In the genomic region with DNA sequence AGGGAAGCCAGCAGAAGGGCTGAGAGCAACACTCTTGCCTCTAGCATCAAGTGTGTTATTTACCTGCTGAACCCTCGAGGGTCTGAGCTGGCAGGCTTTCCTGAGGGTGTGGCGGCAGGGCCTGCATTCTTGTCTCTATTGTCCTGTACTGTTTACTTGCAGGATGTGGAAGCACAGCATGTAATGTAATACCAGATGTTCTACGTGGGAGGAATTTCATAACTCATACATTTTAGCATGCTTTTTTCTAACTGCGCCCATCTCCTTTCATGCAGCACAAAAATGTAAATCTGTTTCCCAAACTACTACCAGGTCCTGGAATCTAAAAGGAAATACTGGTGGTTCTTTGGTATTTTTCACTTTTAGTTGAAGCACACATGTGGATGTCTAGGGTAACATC, we compare ENCODE assay signal across 10 cellular contexts.
DNase-seq lines count a peak whose midpoint lies in the region; ATAC-seq and TF ChIP-seq lines count a peak whose summit lies in the region.
"Had no signal": no experiment of that assay in that cellular context is flagged by ENCODE, and none has a peak within 500 bp of the region (broad histone marks: within the 10 kb centered on the region; RNA-seq: fewer than 3 reads in every experiment).

No MANE protein-coding gene starts in this region.

- no peaks in the 10 kb centered on the region for H3K9me2 ChIP-seq in hepatocyte (replicated peaks; ENCODE audit: insufficient read depth)

- H2AFZ ChIP-seq in hepatocyte, result no peak overlapping the region

- H3K36me3 Mint-ChIP-seq in CD4-positive, alpha-beta memory T cell, result peaks cover 55 to 61% of the 10 kb centered on the region in 2 donors
- H3K36me3 Mint-ChIP-seq in stimulated activated memory B cell treated with anti-CD40 and anti-IgM and Interleukin-4, amounts not matched to agents 10 μg/mL and 1 μg/mL and 100 μg/mL, for 72 hours, result peaks cover 62% of the 10 kb centered on the region

- H3K9me3 Mint-ChIP-seq in CD4-positive, alpha-beta memory T cell, result no peaks in the 10 kb centered on the region
- no peaks in the 10 kb centered on the region for H3K9me3 Mint-ChIP-seq in stimulated activated memory B cell treated with anti-CD40 and anti-IgM and Interleukin-4, amounts not matched to agents 10 μg/mL and 1 μg/mL and 100 μg/mL, for 72 hours

- H4K20me1 ChIP-seq in hepatocyte (ENCODE audit: insufficient read depth, poor library complexity, severe bottlenecking), result no peaks in the 10 kb centered on the region

- H3K4me1 ChIP-seq in hepatocyte (ENCODE audit: insufficient read depth) (peaks cover 35% of the 10 kb centered on the region), upper lobe of right lung (peaks cover 35% of the 10 kb centered on the region)
- H3K4me1 ChIP-seq in CD4-positive, alpha-beta memory T cell (ENCODE audit: insufficient read depth, low read length), result no peaks in the 10 kb centered on the region

- DNase-seq in NCI-H187 (lab: John Stamatoyannopoulos, UW) (peak; percentile 11 to 18), NCI-H187 treated with DMSO at 0.1 percent for 48 hours (lab: John Stamatoyannopoulos, UW) (no peak), amniotic epithelial cell (ENCODE audit: low read depth) (peak; percentile 91), hepatocyte (ENCODE audit: low spot score) (peak; percentile 45), upper lobe of right lung (peak; percentile 83)
- DNase-seq in CD4-positive, alpha-beta memory T cell, result no peak
- DNase-seq: NCI-H2081 treated with DMSO at 0.1 percent for 48 hours had no signal

- CTCF ChIA-PET in CD4-positive, alpha-beta memory T cell (lab: Charles Lee; ENCODE audit: partially characterized antibody), result interaction anchor here (1.3 to 1.4 kb wide), 2 partner anchors 50 to 151 kb away, joined by 4 to 6 read pairs; no protein-coding TSS in a partner anchor

- no peaks in the 10 kb centered on the region for H3K27me3 Mint-ChIP-seq in CD4-positive, alpha-beta memory T cell
- no peaks in the 10 kb centered on the region for H3K27me3 Mint-ChIP-seq in stimulated activated memory B cell treated with anti-CD40 and anti-IgM and Interleukin-4, amounts not matched to agents 10 μg/mL and 1 μg/mL and 100 μg/mL, for 72 hours
- H3K27me3 Mint-ChIP-seq: activated naive CD8-positive, alpha-beta T cell had no signal

- ATAC-seq in upper lobe of right lung (peak; percentile 86), HG03439 (IDR thresholded peaks at IDR 0.05; ENCODE audit: unreplicated experiment) (no peak)
- ATAC-seq in stimulated activated memory B cell treated with anti-CD40 and anti-IgM and Interleukin-4, amounts not matched to agents 10 μg/mL and 1 μg/mL and 100 μg/mL, for 72 hours, result no peak

- WGBS in hepatocyte (ENCODE audit: low lambda C conversion rate, missing lambda C conversion rate), result 46% methylated on average over 4 of the region's 4 CpGs

- H3K4me1 Mint-ChIP-seq in CD4-positive, alpha-beta memory T cell, result no peaks in the 10 kb centered on the region
- no peaks in the 10 kb centered on the region for H3K4me1 Mint-ChIP-seq in stimulated activated memory B cell treated with anti-CD40 and anti-IgM and Interleukin-4, amounts not matched to agents 10 μg/mL and 1 μg/mL and 100 μg/mL, for 72 hours

- H3K27me3 ChIP-seq in hepatocyte, result no peaks in the 10 kb centered on the region
- H3K27me3 ChIP-seq in upper lobe of right lung, result no peaks in the 10 kb centered on the region
- no peaks in the 10 kb centered on the region for H3K27me3 ChIP-seq in CD4-positive, alpha-beta memory T cell (ENCODE audit: insufficient read depth, low read length)

- H3K4me2 ChIP-seq in hepatocyte, result no peak overlapping the region

- H3K27ac Mint-ChIP-seq in CD4-positive, alpha-beta memory T cell, result peak overlapping the region in 1 of 7 donors; percentile 25
- H3K27ac Mint-ChIP-seq in stimulated activated memory B cell treated with anti-CD40 and anti-IgM and Interleukin-4, amounts not matched to agents 10 μg/mL and 1 μg/mL and 100 μg/mL, for 72 hours, result no peak overlapping the region
- H3K27ac Mint-ChIP-seq: activated naive CD8-positive, alpha-beta T cell had no signal

- H3K27ac ChIP-seq in hepatocyte, result peak overlapping the region; percentile 78
- H3K27ac ChIP-seq in upper lobe of right lung, result peak overlapping the region; percentile 75
- H3K27ac ChIP-seq in CD4-positive, alpha-beta memory T cell (ENCODE audit: low read depth, low read length), result no peak overlapping the region

- TF ChIP-seq CTCF in hepatocyte (IDR thresholded peaks at IDR 0.05; ENCODE audit: poor library complexity), result no peak
- no peak for TF ChIP-seq CTCF in upper lobe of right lung (IDR thresholded peaks at IDR 0.05)

- no peaks in the 10 kb centered on the region for H3K79me2 ChIP-seq in hepatocyte

- POLR2A ChIA-PET in CD4-positive, alpha-beta memory T cell (lab: Charles Lee; ENCODE audit: partially characterized antibody), result no interaction called here

- intact Hi-C loops in upper lobe of right lung (cut with DNase I), result no loop called here
- intact Hi-C loops in CD4-positive, alpha-beta memory T cell (cut with micrococcal nuclease), result no loop called here

- H3K4me3 ChIP-seq in hepatocyte, result no peak overlapping the region
- no peak overlapping the region for H3K4me3 ChIP-seq in upper lobe of right lung
- no peak overlapping the region for H3K4me3 ChIP-seq in CD4-positive, alpha-beta memory T cell (ENCODE audit: low read length in 2 of 2)

- no peaks in the 10 kb centered on the region for H3K9me3 ChIP-seq in hepatocyte (ENCODE audit: low read depth)
- H3K9me3 ChIP-seq in upper lobe of right lung, result no peaks in the 10 kb centered on the region
- H3K9me3 ChIP-seq in CD4-positive, alpha-beta memory T cell (ENCODE audit: control insufficient read depth in 1 of 2, low read length in 2 of 2), result no peaks in the 10 kb centered on the region

- H3K36me3 ChIP-seq in hepatocyte (replicated peaks; ENCODE audit: insufficient read depth, low read depth) (no peaks in the 10 kb centered on the region), upper lobe of right lung (peaks cover 5% of the 10 kb centered on the region)
- H3K36me3 ChIP-seq in CD4-positive, alpha-beta memory T cell (ENCODE audit: insufficient read depth, low read length), result peaks cover 16% of the 10 kb centered on the region

- no peak overlapping the region for H3K4me3 Mint-ChIP-seq in CD4-positive, alpha-beta memory T cell
- no peak overlapping the region for H3K4me3 Mint-ChIP-seq in stimulated activated memory B cell treated with anti-CD40 and anti-IgM and Interleukin-4, amounts not matched to agents 10 μg/mL and 1 μg/mL and 100 μg/mL, for 72 hours
- H3K4me3 Mint-ChIP-seq: activated naive CD8-positive, alpha-beta T cell had no signal

Comparison
In these comparisons a context has a peak if more than half of its experiments do, and no peak if none do; other contexts are left out.
1. DNase-seq: peak in NCI-H187 (2 of 2), amniotic epithelial cell (single experiment), hepatocyte (single experiment) and upper lobe of right lung (single experiment); none in NCI-H187 treated with DMSO at 0.1 percent for 48 hours (single experiment) and CD4-positive, alpha-beta memory T cell (0 of 5).